Comparison of ENCODE assay signal across 8 cellular contexts in the genomic region with DNA sequence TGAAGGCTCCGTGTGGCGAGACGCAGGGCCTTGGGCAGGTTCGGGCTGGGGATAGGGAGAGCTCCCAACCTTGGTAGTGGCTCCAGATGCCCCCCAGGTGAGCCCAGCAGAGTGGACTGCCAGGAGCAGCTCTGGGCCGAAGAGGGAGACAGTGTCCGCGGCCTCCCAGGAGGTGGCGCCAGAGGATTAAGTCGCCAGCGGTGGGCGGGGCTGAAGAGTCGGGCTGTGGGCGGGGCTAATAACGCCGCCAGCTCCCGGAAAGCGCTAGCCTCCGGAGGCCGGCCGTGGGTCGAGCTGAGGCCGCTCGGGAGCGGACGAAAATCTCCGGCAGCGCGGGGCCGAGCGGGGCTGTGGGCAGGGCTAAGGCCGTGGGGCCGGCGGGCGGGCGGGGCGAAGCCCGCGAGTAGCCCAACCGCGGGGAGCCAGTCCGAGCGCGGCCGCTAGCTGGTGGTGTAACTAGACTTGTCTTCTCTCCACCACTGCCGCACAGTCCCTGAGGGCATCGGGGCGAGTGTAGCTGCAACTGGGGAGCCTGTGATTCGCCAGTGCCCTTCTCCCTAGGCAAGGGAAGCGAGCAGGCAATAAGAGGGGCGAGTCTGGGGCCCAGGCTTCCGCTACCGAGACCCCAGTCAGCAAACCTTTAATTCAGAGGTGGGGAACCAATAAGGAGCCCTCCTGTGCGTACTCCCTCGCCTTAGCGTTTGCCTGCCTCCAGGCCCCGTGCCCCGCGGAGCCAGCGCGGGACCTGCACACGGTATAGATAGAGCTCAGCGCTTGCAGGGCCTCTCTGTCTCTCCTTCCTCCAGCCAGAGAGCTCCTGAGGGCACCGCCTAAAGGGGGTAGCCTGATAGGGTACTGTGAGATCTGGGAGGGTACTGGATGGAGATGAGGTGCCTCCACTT. TPM values are rescaled to one million over a fixed set of nuclear protein-coding genes. Genes with fewer than 3 reads are reported as not detected.
DNase-seq lines count a peak whose midpoint lies in the region; ATAC-seq, FAIRE-seq and TF ChIP-seq lines count a peak whose summit lies in the region.

No MANE protein-coding gene starts in this region.

- peak overlapping the region; percentile 83 for H3K4me3 Mint-ChIP-seq in type B pancreatic cell

- H3K4me1 ChIP-seq in adipocyte (ENCODE audit: control insufficient read depth, insufficient read depth, low read length): peaks cover 21% of the 10 kb centered on the region
- H3K4me1 ChIP-seq in cardiac muscle cell (ENCODE audit: low read depth): peaks cover 5% of the 10 kb centered on the region

- peaks cover 15% of the 10 kb centered on the region for H3K27me3 Mint-ChIP-seq in type B pancreatic cell

- H3K27ac Mint-ChIP-seq in type B pancreatic cell: peak overlapping the region; percentile 39

- H3K4me3 ChIP-seq in adipocyte (ENCODE audit: low read length): peak overlapping the region; percentile 83
- peak overlapping the region; percentile 33 for H3K4me3 ChIP-seq in cardiac muscle cell

- peaks cover 5% of the 10 kb centered on the region for H3K4me1 Mint-ChIP-seq in type B pancreatic cell (ENCODE audit: unreplicated experiment)

- H3K27ac ChIP-seq in cardiac muscle cell: peak overlapping the region; percentile 70

- peak; percentile 96 for ATAC-seq in HG02798 (IDR thresholded peaks at IDR 0.05; ENCODE audit: poor library complexity, unreplicated experiment)

- no peaks in the 10 kb centered on the region for H3K36me3 Mint-ChIP-seq in type B pancreatic cell

- peak; percentile 94 for FAIRE-seq in GM12891 (lab: Jason Lieb, UNC)

- H3K36me3 ChIP-seq in adipocyte (ENCODE audit: control insufficient read depth, insufficient read depth, low read length, severe bottlenecking) (no peaks in the 10 kb centered on the region), cardiac muscle cell (no peaks in the 10 kb centered on the region)

- TF ChIP-seq CTCF in cardiac muscle cell (IDR thresholded peaks at IDR 0.05; ENCODE audit: low read depth, low read length) (peak; percentile 80), type B pancreatic cell (conservative IDR thresholded peaks at IDR 0.05) (peak; percentile 92)

- TF ChIP-seq POLR2A in GM12891 (IDR thresholded peaks at IDR 0.05; ENCODE audit: low read depth, low read length): no peak

- H3K27me3 ChIP-seq in adipocyte (replicated peaks; ENCODE audit: control insufficient read depth, insufficient read depth, low read length): peaks cover 19% of the 10 kb centered on the region
- peaks cover 9% of the 10 kb centered on the region for H3K27me3 ChIP-seq in cardiac muscle cell

- no peaks in the 10 kb centered on the region for H3K9me3 ChIP-seq in adipocyte (ENCODE audit: control insufficient read depth, low read length)
- H3K9me3 ChIP-seq in cardiac muscle cell (ENCODE audit: low read depth): no peaks in the 10 kb centered on the region

- peak overlapping the region; percentile 85 for H3K9ac ChIP-seq in adipocyte (ENCODE audit: low read length)

- DNase-seq in GM12891 (ENCODE audit: insufficient read length, low spot score) (peak; percentile 84), NCI-H1417 treated with DMSO at 0.1 percent for 48 hours (lab: John Stamatoyannopoulos, UW) (peak; percentile 20), SW 1271 (lab: John Stamatoyannopoulos, UW) (peak; percentile 63 to 73), adipocyte (ENCODE audit: low read depth) (peak; percentile 99), cardiac muscle cell (ENCODE audit: low read depth in 1 of 2, low spot score in 1 of 2) (peak; percentile 98 to 99), pons (ENCODE audit: low spot score) (peak; percentile 86), type B pancreatic cell (ENCODE audit: extremely low spot score, unreplicated experiment) (peak; percentile 96)

- no peaks in the 10 kb centered on the region for H3K9me3 Mint-ChIP-seq in type B pancreatic cell

TF ChIP-seq in GM12891, 5 proteins besides CTCF, POLR2A, EP300 and RAD21:
- no peak for TF ChIP-seq PAX5 (IDR thresholded peaks at IDR 0.05; ENCODE audit: insufficient read depth, low read length, severe bottlenecking)

RNA-seq across cellular contexts. Expression of gene BSN, which starts 14.4 kb away (rescaled TPM):
- 0.04 TPM for polyA plus RNA-seq in GM12891 (2012; ENCODE audit: low read depth, missing spikeins)
- 1.9 and 2.1 TPM in 2 replicates for total RNA-seq in cardiac muscle cell
- 1.2 and 1.6 TPM in 2 replicates for polyA plus RNA-seq in cardiac muscle cell
- total RNA-seq in type B pancreatic cell (ENCODE audit: low replicate concordance): 3.9 and 4.0 TPM in 2 replicates

Comparison
In these comparisons a context has a peak if more than half of its experiments do, and no peak if none do; other contexts are left out.
1. Peak in every context shown above with its lines: DNase-seq, ATAC-seq, H3K4me3 ChIP-seq and H3K27ac ChIP-seq.
2. DNase-seq: peak in every context shown above with its lines; median percentile 99 in adipocyte; 98 in cardiac muscle cell; 96 in type B pancreatic cell; 86 in pons; 84 in GM12891; 68 in SW 1271; 20 in NCI-H1417 treated with DMSO at 0.1 percent for 48 hours.